In the genomic region with DNA sequence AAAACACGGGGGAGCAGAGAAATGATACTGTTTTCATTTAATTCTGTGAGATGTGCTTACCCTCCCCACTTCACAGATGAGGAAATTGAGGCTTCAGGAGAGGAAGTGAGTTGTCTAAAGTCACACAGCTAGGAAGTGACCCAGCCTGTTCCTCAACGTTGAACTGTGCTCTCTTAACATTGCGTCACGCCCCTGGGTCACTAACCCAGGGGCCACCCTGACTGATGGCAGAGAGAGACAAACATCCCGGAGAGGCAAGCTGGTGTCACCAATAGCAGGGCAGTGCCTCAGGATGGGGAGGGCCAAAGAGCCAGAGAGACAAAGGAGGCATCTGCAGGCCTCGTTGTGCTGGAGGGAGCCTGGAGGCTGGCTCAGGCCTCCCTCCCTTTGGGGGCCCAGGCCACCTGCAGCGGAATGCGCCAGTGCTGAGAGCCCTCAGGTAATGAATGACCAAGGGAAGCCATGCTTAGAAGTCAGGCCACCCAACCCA, we compare ENCODE assay signal across 1 cellular context.
TF ChIP-seq lines count a peak whose summit lies in the region.

No MANE protein-coding gene starts in this region.

TF ChIP-seq in HepG2, 621 proteins besides CTCF, POLR2A, EP300 and RAD21 (continued from another document and continues in another):
- TF ChIP-seq, protein P1, sequence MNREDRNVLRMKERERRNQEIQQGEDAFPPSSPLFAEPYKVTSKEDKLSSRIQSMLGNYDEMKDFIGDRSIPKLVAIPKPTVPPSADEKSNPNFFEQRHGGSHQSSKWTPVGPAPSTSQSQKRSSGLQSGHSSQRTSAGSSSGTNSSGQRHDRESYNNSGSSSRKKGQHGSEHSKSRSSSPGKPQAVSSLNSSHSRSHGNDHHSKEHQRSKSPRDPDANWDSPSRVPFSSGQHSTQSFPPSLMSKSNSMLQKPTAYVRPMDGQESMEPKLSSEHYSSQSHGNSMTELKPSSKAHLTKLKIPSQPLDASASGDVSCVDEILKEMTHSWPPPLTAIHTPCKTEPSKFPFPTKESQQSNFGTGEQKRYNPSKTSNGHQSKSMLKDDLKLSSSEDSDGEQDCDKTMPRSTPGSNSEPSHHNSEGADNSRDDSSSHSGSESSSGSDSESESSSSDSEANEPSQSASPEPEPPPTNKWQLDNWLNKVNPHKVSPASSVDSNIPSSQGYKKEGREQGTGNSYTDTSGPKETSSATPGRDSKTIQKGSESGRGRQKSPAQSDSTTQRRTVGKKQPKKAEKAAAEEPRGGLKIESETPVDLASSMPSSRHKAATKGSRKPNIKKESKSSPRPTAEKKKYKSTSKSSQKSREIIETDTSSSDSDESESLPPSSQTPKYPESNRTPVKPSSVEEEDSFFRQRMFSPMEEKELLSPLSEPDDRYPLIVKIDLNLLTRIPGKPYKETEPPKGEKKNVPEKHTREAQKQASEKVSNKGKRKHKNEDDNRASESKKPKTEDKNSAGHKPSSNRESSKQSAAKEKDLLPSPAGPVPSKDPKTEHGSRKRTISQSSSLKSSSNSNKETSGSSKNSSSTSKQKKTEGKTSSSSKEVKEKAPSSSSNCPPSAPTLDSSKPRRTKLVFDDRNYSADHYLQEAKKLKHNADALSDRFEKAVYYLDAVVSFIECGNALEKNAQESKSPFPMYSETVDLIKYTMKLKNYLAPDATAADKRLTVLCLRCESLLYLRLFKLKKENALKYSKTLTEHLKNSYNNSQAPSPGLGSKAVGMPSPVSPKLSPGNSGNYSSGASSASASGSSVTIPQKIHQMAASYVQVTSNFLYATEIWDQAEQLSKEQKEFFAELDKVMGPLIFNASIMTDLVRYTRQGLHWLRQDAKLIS (CRISPR knock-in tag; IDR thresholded peaks at IDR 0.05) = no peak
- peak; percentile 46; the same call in 1 of the 2 replicates for TF ChIP-seq TFDP1 (CRISPR knock-in tag; IDR thresholded peaks at IDR 0.05; ENCODE audit: borderline replicate concordance)
- peak; percentile 95 for TF ChIP-seq HDAC2 (CRISPR knock-in tag; IDR thresholded peaks at IDR 0.05)
- TF ChIP-seq ZMAT3 (CRISPR knock-in tag; conservative IDR thresholded peaks at IDR 0.05) = 0 out of 2 replicates have a peak, but pooled peaks have one; percentile 36
- TF ChIP-seq NFKB2 (CRISPR knock-in tag; IDR thresholded peaks at IDR 0.05; ENCODE audit: borderline replicate concordance) = peak; percentile 48; the same call in 1 of the 2 replicates
- TF ChIP-seq ATF1 (CRISPR knock-in tag; IDR thresholded peaks at IDR 0.05) = peak; percentile 58
- peak; percentile 48; the same call in 1 of the 2 replicates for TF ChIP-seq ZNF563 (CRISPR knock-in tag; IDR thresholded peaks at IDR 0.05)
- no peak for TF ChIP-seq NR2F2 (IDR thresholded peaks at IDR 0.05; ENCODE audit: borderline replicate concordance, low read depth)
- TF ChIP-seq PLRG1 (conservative IDR thresholded peaks at IDR 0.05) = no peak
- TF ChIP-seq POLR2G (IDR thresholded peaks at IDR 0.05; ENCODE audit: low read depth, low read length) = peak; percentile 64
- TF ChIP-seq RBFOX2 (IDR thresholded peaks at IDR 0.05; ENCODE audit: low read depth, low read length) = no peak
- TF ChIP-seq MYNN (CRISPR knock-in tag; IDR thresholded peaks at IDR 0.05; ENCODE audit: low read depth) = no peak
- 0 out of 2 replicates have a peak, but pooled peaks have one; percentile 84 for TF ChIP-seq ZNF598 (CRISPR knock-in tag; IDR thresholded peaks at IDR 0.05; ENCODE audit: borderline replicate concordance)
- peak; percentile 57; the same call in 1 of the 2 replicates for TF ChIP-seq DPF2 (CRISPR knock-in tag; IDR thresholded peaks at IDR 0.05; ENCODE audit: borderline replicate concordance, low read depth)
- TF ChIP-seq MXD1 (CRISPR knock-in tag; IDR thresholded peaks at IDR 0.05) = peak; percentile 81
- no peak for TF ChIP-seq ZNF382 (CRISPR knock-in tag; IDR thresholded peaks at IDR 0.05; ENCODE audit: borderline replicate concordance)
- TF ChIP-seq ZKSCAN5 (CRISPR knock-in tag; IDR thresholded peaks at IDR 0.05) = peak; percentile 84
- TF ChIP-seq RARG (CRISPR knock-in tag; IDR thresholded peaks at IDR 0.05; ENCODE audit: low read depth) = no peak
- no peak for TF ChIP-seq ZC3H4 (CRISPR knock-in tag; IDR thresholded peaks at IDR 0.05; ENCODE audit: borderline replicate concordance)
- TF ChIP-seq PHF8 (CRISPR knock-in tag; IDR thresholded peaks at IDR 0.05) = peak; percentile 45
- TF ChIP-seq KAT8 (CRISPR knock-in tag; IDR thresholded peaks at IDR 0.05) = peak; percentile 67
- TF ChIP-seq MTA1 (CRISPR knock-in tag; IDR thresholded peaks at IDR 0.05; ENCODE audit: borderline replicate concordance) = no peak
- no peak for TF ChIP-seq FOXP1 (IDR thresholded peaks at IDR 0.05)
- TF ChIP-seq FOXP1 (CRISPR knock-in tag; IDR thresholded peaks at IDR 0.05) = no peak; the same call in 1 of the 2 replicates
- TF ChIP-seq IRF9 (CRISPR knock-in tag; IDR thresholded peaks at IDR 0.05; ENCODE audit: borderline replicate concordance) = no peak
- peak; percentile 93 for TF ChIP-seq TRIM24 (CRISPR knock-in tag; IDR thresholded peaks at IDR 0.05)
- peak; percentile 29 for TF ChIP-seq ZEB1 (IDR thresholded peaks at IDR 0.05; ENCODE audit: insufficient replicate concordance, low read depth)
- TF ChIP-seq, protein P2, sequence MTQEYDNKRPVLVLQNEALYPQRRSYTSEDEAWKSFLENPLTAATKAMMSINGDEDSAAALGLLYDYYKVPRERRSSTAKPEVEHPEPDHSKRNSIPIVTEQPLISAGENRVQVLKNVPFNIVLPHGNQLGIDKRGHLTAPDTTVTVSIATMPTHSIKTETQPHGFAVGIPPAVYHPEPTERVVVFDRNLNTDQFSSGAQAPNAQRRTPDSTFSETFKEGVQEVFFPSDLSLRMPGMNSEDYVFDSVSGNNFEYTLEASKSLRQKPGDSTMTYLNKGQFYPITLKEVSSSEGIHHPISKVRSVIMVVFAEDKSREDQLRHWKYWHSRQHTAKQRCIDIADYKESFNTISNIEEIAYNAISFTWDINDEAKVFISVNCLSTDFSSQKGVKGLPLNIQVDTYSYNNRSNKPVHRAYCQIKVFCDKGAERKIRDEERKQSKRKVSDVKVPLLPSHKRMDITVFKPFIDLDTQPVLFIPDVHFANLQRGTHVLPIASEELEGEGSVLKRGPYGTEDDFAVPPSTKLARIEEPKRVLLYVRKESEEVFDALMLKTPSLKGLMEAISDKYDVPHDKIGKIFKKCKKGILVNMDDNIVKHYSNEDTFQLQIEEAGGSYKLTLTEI (CRISPR knock-in tag; conservative IDR thresholded peaks at IDR 0.05) = no peak
- peak; percentile 64; the same call in 1 of the 2 replicates for TF ChIP-seq POGK (CRISPR knock-in tag; conservative IDR thresholded peaks at IDR 0.05)
- peak; percentile 53; the same call in 1 of the 2 replicates for TF ChIP-seq ZNF281 (CRISPR knock-in tag; IDR thresholded peaks at IDR 0.05; ENCODE audit: borderline replicate concordance)
- peak; percentile 81; the same call in 1 of the 2 replicates for TF ChIP-seq MLX (CRISPR knock-in tag; IDR thresholded peaks at IDR 0.05)
- TF ChIP-seq ZNF317 (CRISPR knock-in tag; IDR thresholded peaks at IDR 0.05) = peak; percentile 69
- TF ChIP-seq SMC3 (IDR thresholded peaks at IDR 0.05; ENCODE audit: low read length) = peak; percentile 2; the same call in 1 of the 2 replicates
- peak; percentile 50; the same call in 1 of the 2 replicates for TF ChIP-seq TARDBP (CRISPR knock-in tag; IDR thresholded peaks at IDR 0.05)
- TF ChIP-seq SMAD3 (CRISPR knock-in tag; IDR thresholded peaks at IDR 0.05) = peak; percentile 92
- TF ChIP-seq, protein P3, sequence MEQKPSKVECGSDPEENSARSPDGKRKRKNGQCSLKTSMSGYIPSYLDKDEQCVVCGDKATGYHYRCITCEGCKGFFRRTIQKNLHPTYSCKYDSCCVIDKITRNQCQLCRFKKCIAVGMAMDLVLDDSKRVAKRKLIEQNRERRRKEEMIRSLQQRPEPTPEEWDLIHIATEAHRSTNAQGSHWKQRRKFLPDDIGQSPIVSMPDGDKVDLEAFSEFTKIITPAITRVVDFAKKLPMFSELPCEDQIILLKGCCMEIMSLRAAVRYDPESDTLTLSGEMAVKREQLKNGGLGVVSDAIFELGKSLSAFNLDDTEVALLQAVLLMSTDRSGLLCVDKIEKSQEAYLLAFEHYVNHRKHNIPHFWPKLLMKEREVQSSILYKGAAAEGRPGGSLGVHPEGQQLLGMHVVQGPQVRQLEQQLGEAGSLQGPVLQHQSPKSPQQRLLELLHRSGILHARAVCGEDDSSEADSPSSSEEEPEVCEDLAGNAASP (CRISPR knock-in tag; IDR thresholded peaks at IDR 0.05; ENCODE audit: borderline replicate concordance) = peak; percentile 67; the same call in 1 of the 2 replicates
- TF ChIP-seq, protein P4, sequence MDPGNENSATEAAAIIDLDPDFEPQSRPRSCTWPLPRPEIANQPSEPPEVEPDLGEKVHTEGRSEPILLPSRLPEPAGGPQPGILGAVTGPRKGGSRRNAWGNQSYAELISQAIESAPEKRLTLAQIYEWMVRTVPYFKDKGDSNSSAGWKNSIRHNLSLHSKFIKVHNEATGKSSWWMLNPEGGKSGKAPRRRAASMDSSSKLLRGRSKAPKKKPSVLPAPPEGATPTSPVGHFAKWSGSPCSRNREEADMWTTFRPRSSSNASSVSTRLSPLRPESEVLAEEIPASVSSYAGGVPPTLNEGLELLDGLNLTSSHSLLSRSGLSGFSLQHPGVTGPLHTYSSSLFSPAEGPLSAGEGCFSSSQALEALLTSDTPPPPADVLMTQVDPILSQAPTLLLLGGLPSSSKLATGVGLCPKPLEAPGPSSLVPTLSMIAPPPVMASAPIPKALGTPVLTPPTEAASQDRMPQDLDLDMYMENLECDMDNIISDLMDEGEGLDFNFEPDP (CRISPR knock-in tag; conservative IDR thresholded peaks at IDR 0.05) = peak; percentile 95; the same call in 1 of the 2 replicates
- TF ChIP-seq SP2 (CRISPR knock-in tag; IDR thresholded peaks at IDR 0.05) = peak; percentile 81
- TF ChIP-seq, protein P5, sequence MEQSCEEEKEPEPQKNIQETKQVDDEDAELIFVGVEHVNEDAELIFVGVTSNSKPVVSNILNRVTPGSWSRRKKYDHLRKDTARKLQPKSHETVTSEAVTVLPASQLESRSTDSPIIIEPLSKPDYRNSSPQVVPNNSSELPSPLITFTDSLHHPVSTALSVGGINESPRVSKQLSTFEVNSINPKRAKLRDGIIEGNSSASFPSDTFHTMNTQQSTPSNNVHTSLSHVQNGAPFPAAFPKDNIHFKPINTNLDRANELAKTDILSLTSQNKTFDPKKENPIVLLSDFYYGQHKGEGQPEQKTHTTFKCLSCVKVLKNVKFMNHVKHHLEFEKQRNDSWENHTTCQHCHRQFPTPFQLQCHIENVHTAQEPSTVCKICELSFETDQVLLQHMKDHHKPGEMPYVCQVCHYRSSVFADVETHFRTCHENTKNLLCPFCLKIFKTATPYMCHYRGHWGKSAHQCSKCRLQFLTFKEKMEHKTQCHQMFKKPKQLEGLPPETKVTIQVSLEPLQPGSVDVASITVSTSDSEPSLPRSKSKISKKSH (CRISPR knock-in tag; IDR thresholded peaks at IDR 0.05; ENCODE audit: borderline replicate concordance) = no peak
